28 cellular contexts compared by ENCODE assay signal in genomic region chr6:56445818-56446217, GRCh38.
DNase-seq lines count a peak whose midpoint lies in the region; ATAC-seq and TF ChIP-seq lines count a peak whose summit lies in the region.
"Had no signal": no experiment of that assay in that cellular context is flagged by ENCODE, and none has a peak within 500 bp of the region (broad histone marks: within the 10 kb centered on the region; RNA-seq: fewer than 3 reads in every experiment).

No MANE protein-coding gene starts in this region.

- DNase-seq in Right ventricle myocardium inferior (ENCODE audit: missing footprints): no peak
- DNase-seq in right atrium auricular region (ENCODE audit: low spot score): no peak
- peak; percentile 32 for DNase-seq in left ventricle myocardium superior
- DNase-seq in osteoblast (ENCODE audit: insufficient read length, low spot score, missing footprints): no peak
- peak in 1 of 2 donors; percentile 45 for DNase-seq in uterus
- DNase-seq in activated CD4-positive, alpha-beta T cell treated with anti-CD3 and anti-CD28 coated beads, Interleukin-2, amount 50 U/mL, for 4 hours: no peak
- DNase-seq in DMS79 (lab: John Stamatoyannopoulos, UW): no peak
- DNase-seq in Calu3: no peak
- DNase-seq: activated CD4-positive, alpha-beta T cell treated with anti-CD3 and anti-CD28 coated beads for 1 hour; activated CD8-positive, alpha-beta T cell treated with anti-CD3 and anti-CD28 coated beads for 36 hours; activated naive CD4-positive, alpha-beta T cell treated with anti-CD3 and anti-CD28 coated beads, Interleukin-2, amount 50 U/mL, for 16 hours; amygdala; COR-L47; DMS53; effector CD4-positive, alpha-beta T cell; foreskin keratinocyte; kidney glomerular epithelial cell; mesendoderm; NCI-H1436; NCI-H345; SHP77; stimulated activated CD4-positive, alpha-beta T cell treated with anti-CD3 and anti-CD28 coated beads, Interleukin-4, amount 100 ng/mL, for 24 hours; T-helper 2 cell had no signal

- peaks cover 19% of the 10 kb centered on the region for H3K4me1 Mint-ChIP-seq in Calu3 (ENCODE audit: low read depth, unreplicated experiment)
- H3K4me1 Mint-ChIP-seq: activated T-helper 17 cell treated with anti-CD3 and anti-CD28 coated beads, Interleukin-2, amount 50 U/mL, for 72 hours had no signal

- peak overlapping the region; percentile 44 for H3K4me2 ChIP-seq in osteoblast (ENCODE audit: insufficient read depth, low read length)

- no peak for TF ChIP-seq POLR2A in uterus (IDR thresholded peaks at IDR 0.05)

- no peak overlapping the region for H3K4me3 ChIP-seq in right atrium auricular region
- no peak overlapping the region for H3K4me3 ChIP-seq in osteoblast (ENCODE audit: insufficient read depth, low read length)
- H3K4me3 ChIP-seq in uterus: no peak overlapping the region
- H3K4me3 ChIP-seq: HAP-1, prostate gland had no signal

- no peaks in the 10 kb centered on the region for H3K9me3 Mint-ChIP-seq in Calu3 (ENCODE audit: low read depth, unreplicated experiment)

- H3K36me3 ChIP-seq in right atrium auricular region (no peaks in the 10 kb centered on the region), osteoblast (ENCODE audit: insufficient read depth, low read length) (no peaks in the 10 kb centered on the region), uterus (no peaks in the 10 kb centered on the region)
- H3K36me3 ChIP-seq: HAP-1, prostate gland had no signal

- H3K27me3 ChIP-seq in right atrium auricular region: no peaks in the 10 kb centered on the region
- H3K27me3 ChIP-seq in osteoblast (ENCODE audit: insufficient read depth, low read length): no peaks in the 10 kb centered on the region
- no peaks in the 10 kb centered on the region for H3K27me3 ChIP-seq in uterus
- H3K27me3 ChIP-seq: foreskin keratinocyte had no signal

- peaks cover 6% of the 10 kb centered on the region for H3K36me3 Mint-ChIP-seq in Calu3 (ENCODE audit: insufficient read depth, unreplicated experiment)

- intact Hi-C loops in Right ventricle myocardium inferior (cut with DNase I) (no loop called here), left ventricle myocardium superior (cut with micrococcal nuclease) (no loop called here), uterus (cut with DNase I; ENCODE audit: low total_unique reads) (no loop called here), Calu3 (cut with micrococcal nuclease; ENCODE audit: unreplicated experiment) (no loop called here)

- H3K27ac Mint-ChIP-seq in Calu3 (ENCODE audit: unreplicated experiment): no peak overlapping the region
- H3K27ac Mint-ChIP-seq: activated CD8-positive, alpha-beta T cell treated with anti-CD3 and anti-CD28 coated beads for 36 hours; activated T-helper 17 cell treated with anti-CD3 and anti-CD28 coated beads, Interleukin-2, amount 50 U/mL, for 72 hours had no signal

- no peak overlapping the region for H2AFZ ChIP-seq in osteoblast (ENCODE audit: low read length)

- no peaks in the 10 kb centered on the region for H3K9me3 ChIP-seq in right atrium auricular region
- H3K9me3 ChIP-seq in osteoblast (ENCODE audit: low read depth, low read length): no peaks in the 10 kb centered on the region
- H3K9me3 ChIP-seq in uterus: no peaks in the 10 kb centered on the region
- H3K9me3 ChIP-seq: HAP-1, prostate gland had no signal

- TF ChIP-seq CTCF in right atrium auricular region (IDR thresholded peaks at IDR 0.05) (no peak), osteoblast (IDR thresholded peaks at IDR 0.05; ENCODE audit: extremely low read depth, low read depth, low read length) (no peak), uterus (IDR thresholded peaks at IDR 0.05) (no peak), Calu3 (IDR thresholded peaks at IDR 0.05; ENCODE audit: unreplicated experiment) (no peak)

- ATAC-seq in Right ventricle myocardium inferior: peak; percentile 85
- ATAC-seq in left ventricle myocardium superior: peak; percentile 80
- ATAC-seq: activated CD8-positive, alpha-beta T cell treated with anti-CD3 and anti-CD28 coated beads for 36 hours; activated T-helper 17 cell treated with anti-CD3 and anti-CD28 coated beads, Interleukin-2, amount 50 U/mL, for 72 hours; foreskin keratinocyte had no signal

- no peaks in the 10 kb centered on the region for H4K20me1 ChIP-seq in osteoblast (ENCODE audit: insufficient read depth, low read length)

- H3K27me3 Mint-ChIP-seq in Calu3 (ENCODE audit: unreplicated experiment): no peaks in the 10 kb centered on the region
- H3K27me3 Mint-ChIP-seq: activated CD8-positive, alpha-beta T cell treated with anti-CD3 and anti-CD28 coated beads for 36 hours; activated T-helper 17 cell treated with anti-CD3 and anti-CD28 coated beads, Interleukin-2, amount 50 U/mL, for 72 hours had no signal

- no peaks in the 10 kb centered on the region for H3K79me2 ChIP-seq in osteoblast (ENCODE audit: insufficient read depth, low read length)

- H3K27ac ChIP-seq in right atrium auricular region: no peak overlapping the region
- no peak overlapping the region for H3K27ac ChIP-seq in osteoblast (ENCODE audit: low read depth, low read length)
- peak overlapping the region; percentile 61 to 77 for H3K27ac ChIP-seq in uterus
- H3K27ac ChIP-seq: 22Rv1, C4-2B, foreskin keratinocyte, prostate gland had no signal

- CTCF ChIA-PET in Calu3 (lab: Charles Lee): no interaction called here

- H3K4me3 Mint-ChIP-seq in Calu3 (ENCODE audit: low read depth, unreplicated experiment): no peak overlapping the region
- H3K4me3 Mint-ChIP-seq: activated CD8-positive, alpha-beta T cell treated with anti-CD3 and anti-CD28 coated beads for 36 hours; activated T-helper 17 cell treated with anti-CD3 and anti-CD28 coated beads, Interleukin-2, amount 50 U/mL, for 72 hours had no signal

- BruUV-seq in Calu3 (replicated peaks; lab: Mats Ljungman, UMichigan): no TSS peak

- peaks cover 0 to 18% of the 10 kb centered on the region in 2 donors for H3K4me1 ChIP-seq in right atrium auricular region
- no peaks in the 10 kb centered on the region for H3K4me1 ChIP-seq in osteoblast (ENCODE audit: insufficient read depth, low read length)
- H3K4me1 ChIP-seq in uterus: peaks cover 1 to 4% of the 10 kb centered on the region in 2 donors
- H3K4me1 ChIP-seq: foreskin keratinocyte, HAP-1, prostate gland had no signal

Comparison
In these comparisons a context has a peak if more than half of its experiments do, and no peak if none do; other contexts are left out.
1. H3K27ac ChIP-seq: peak in uterus (2 of 2); none in right atrium auricular region (0 of 2) and osteoblast (single experiment).